In genomic region chr12:26114720-26115406, GRCh38 we compare ENCODE assay signal across 2 cellular contexts.
TF ChIP-seq lines count a peak whose summit lies in the region.

No MANE protein-coding gene starts in this region.

TF ChIP-seq in GM12878, 131 proteins besides CTCF, POLR2A, EP300 and RAD21:
- TF ChIP-seq BMI1 (IDR thresholded peaks at IDR 0.05; ENCODE audit: borderline replicate concordance): no peak
- TF ChIP-seq MLLT1 (IDR thresholded peaks at IDR 0.05): 0 out of 2 replicates have a peak, but pooled peaks have one; percentile 27

TF ChIP-seq in HepG2, 621 proteins besides CTCF, POLR2A, EP300 and RAD21 (continues in another document):
- no peak for TF ChIP-seq MEF2D (CRISPR knock-in tag; IDR thresholded peaks at IDR 0.05)
- TF ChIP-seq ZBTB7A (CRISPR knock-in tag; IDR thresholded peaks at IDR 0.05): no peak
- no peak for TF ChIP-seq ARID2 (CRISPR knock-in tag; IDR thresholded peaks at IDR 0.05; ENCODE audit: borderline replicate concordance)
- no peak for TF ChIP-seq RORA (CRISPR knock-in tag; IDR thresholded peaks at IDR 0.05)
- no peak for TF ChIP-seq HOXA3 (CRISPR knock-in tag; IDR thresholded peaks at IDR 0.05)
- no peak for TF ChIP-seq GATA4 (IDR thresholded peaks at IDR 0.05; ENCODE audit: borderline replicate concordance, low read depth)
- no peak for TF ChIP-seq ZNF331 (CRISPR knock-in tag; IDR thresholded peaks at IDR 0.05)
- TF ChIP-seq ZNF816 (CRISPR knock-in tag; IDR thresholded peaks at IDR 0.05; ENCODE audit: borderline replicate concordance): peak; percentile 74
- 0 out of 2 replicates have a peak, but pooled peaks have one; percentile 58 for TF ChIP-seq RNF219 (CRISPR knock-in tag; IDR thresholded peaks at IDR 0.05)
- TF ChIP-seq NR2C2 (CRISPR knock-in tag; IDR thresholded peaks at IDR 0.05; ENCODE audit: borderline replicate concordance): no peak
- no peak for TF ChIP-seq ZNF160 (CRISPR knock-in tag; IDR thresholded peaks at IDR 0.05)
- TF ChIP-seq NCOA2 (CRISPR knock-in tag; IDR thresholded peaks at IDR 0.05): no peak
- 0 out of 2 replicates have a peak, but pooled peaks have one; percentile 1 for TF ChIP-seq SIN3A (IDR thresholded peaks at IDR 0.05; ENCODE audit: borderline replicate concordance, low read depth, low read length)
- TF ChIP-seq ZNF260 (CRISPR knock-in tag; IDR thresholded peaks at IDR 0.05; ENCODE audit: borderline replicate concordance, low read depth): no peak
- TF ChIP-seq ZNF451 (CRISPR knock-in tag; IDR thresholded peaks at IDR 0.05): no peak
- no peak for TF ChIP-seq ZNF318 (CRISPR knock-in tag; IDR thresholded peaks at IDR 0.05)
- TF ChIP-seq MXD4 (CRISPR knock-in tag; IDR thresholded peaks at IDR 0.05): no peak
- no peak for TF ChIP-seq THAP9 (CRISPR knock-in tag; IDR thresholded peaks at IDR 0.05; ENCODE audit: borderline replicate concordance)
- no peak for TF ChIP-seq CERS6 (CRISPR knock-in tag; IDR thresholded peaks at IDR 0.05)
- TF ChIP-seq PHF8 (CRISPR knock-in tag; IDR thresholded peaks at IDR 0.05): no peak
- TF ChIP-seq ELF4 (CRISPR knock-in tag; IDR thresholded peaks at IDR 0.05; ENCODE audit: borderline replicate concordance): no peak
- TF ChIP-seq MAFF (IDR thresholded peaks at IDR 0.05; ENCODE audit: low read depth, low read length): no peak
- TF ChIP-seq ZNF891 (CRISPR knock-in tag; IDR thresholded peaks at IDR 0.05): no peak
- no peak for TF ChIP-seq JUND (CRISPR knock-in tag; IDR thresholded peaks at IDR 0.05)
- TF ChIP-seq MXI1 (IDR thresholded peaks at IDR 0.05; ENCODE audit: borderline replicate concordance, low read depth, low read length): no peak
- peak; percentile 19; the same call in 1 of the 2 replicates for TF ChIP-seq ZNF275 (CRISPR knock-in tag; IDR thresholded peaks at IDR 0.05; ENCODE audit: borderline replicate concordance)
- no peak for TF ChIP-seq KAT8 (CRISPR knock-in tag; IDR thresholded peaks at IDR 0.05)
- TF ChIP-seq ZNF292 (CRISPR knock-in tag; IDR thresholded peaks at IDR 0.05; ENCODE audit: borderline replicate concordance, low read depth): no peak
- TF ChIP-seq ZNF607 (CRISPR knock-in tag; IDR thresholded peaks at IDR 0.05; ENCODE audit: borderline replicate concordance): no peak
- TF ChIP-seq ZNF407 (CRISPR knock-in tag; IDR thresholded peaks at IDR 0.05; ENCODE audit: not compliant biosample characterization): no peak
